1 cellular context compared by ENCODE assay signal in genomic region chr19:1438035-1438932, GRCh38.
TF ChIP-seq lines count a peak whose summit lies in the region.

TSS of gene RPS15 (plus strand) at chr19:1438396. CDS start at chr19:1438426, 30 bp downstream.

TF ChIP-seq in HepG2, 621 proteins besides CTCF, POLR2A, EP300 and RAD21 (continued from another document and continues in another):
- TF ChIP-seq HOMEZ (CRISPR knock-in tag; IDR thresholded peaks at IDR 0.05; ENCODE audit: low read depth) = no peak; the same call in 1 of the 2 replicates
- TF ChIP-seq FOXJ3 (CRISPR knock-in tag; IDR thresholded peaks at IDR 0.05; ENCODE audit: borderline replicate concordance) = peak; percentile 73; the same call in 1 of the 2 replicates
- peak; percentile 87; the same call in 1 of the 2 replicates for TF ChIP-seq ZBTB20 (CRISPR knock-in tag; IDR thresholded peaks at IDR 0.05; ENCODE audit: borderline replicate concordance, low read depth)
- peak; percentile 69; the same call in 1 of the 2 replicates for TF ChIP-seq BCL6 (CRISPR knock-in tag; IDR thresholded peaks at IDR 0.05)
- no peak for TF ChIP-seq ZC3H4 (CRISPR knock-in tag; IDR thresholded peaks at IDR 0.05; ENCODE audit: borderline replicate concordance)
- TF ChIP-seq MYC (CRISPR knock-in tag; IDR thresholded peaks at IDR 0.05; ENCODE audit: borderline replicate concordance) = peak; percentile 98
- TF ChIP-seq GMEB1 (CRISPR knock-in tag; IDR thresholded peaks at IDR 0.05; ENCODE audit: borderline replicate concordance) = peak; percentile 98
- TF ChIP-seq RBM39 (IDR thresholded peaks at IDR 0.05; ENCODE audit: low read depth, low read length, poor library complexity, severe bottlenecking) = peak; percentile 98
- TF ChIP-seq CBFB (CRISPR knock-in tag; IDR thresholded peaks at IDR 0.05) = peak; percentile 93
- TF ChIP-seq ZNF501 (CRISPR knock-in tag; IDR thresholded peaks at IDR 0.05) = peak; percentile 96
- no peak; the same call in 1 of the 2 replicates for TF ChIP-seq ZSCAN29 (CRISPR knock-in tag; conservative IDR thresholded peaks at IDR 0.05)
- TF ChIP-seq RARA (CRISPR knock-in tag; IDR thresholded peaks at IDR 0.05) = peak; percentile 58; the same call in 1 of the 2 replicates
- 0 out of 2 replicates have a peak, but pooled peaks have one; percentile 61 for TF ChIP-seq ZNF572 (CRISPR knock-in tag; IDR thresholded peaks at IDR 0.05)
- TF ChIP-seq SRF (IDR thresholded peaks at IDR 0.05; ENCODE audit: low read depth, low read length) = no peak
- peak; percentile 94 for TF ChIP-seq DMAP1 (CRISPR knock-in tag; IDR thresholded peaks at IDR 0.05)
- peak; percentile 82 for TF ChIP-seq DZIP1 (CRISPR knock-in tag; IDR thresholded peaks at IDR 0.05)
- TF ChIP-seq MLXIP (CRISPR knock-in tag; IDR thresholded peaks at IDR 0.05; ENCODE audit: borderline replicate concordance) = peak; percentile 82
- no peak for TF ChIP-seq ZNF530 (CRISPR knock-in tag; IDR thresholded peaks at IDR 0.05; ENCODE audit: low read depth)
- TF ChIP-seq AGO2 (optimal IDR thresholded peaks at IDR 0.05; ENCODE audit: low read depth, low read length) = peak; percentile 98
- peak; percentile 98 for TF ChIP-seq ELF1 (CRISPR knock-in tag; IDR thresholded peaks at IDR 0.05)
- peak; percentile 91; the same call in 1 of the 2 replicates for TF ChIP-seq ZNF839 (CRISPR knock-in tag; IDR thresholded peaks at IDR 0.05; ENCODE audit: borderline replicate concordance)
- TF ChIP-seq NFRKB (IDR thresholded peaks at IDR 0.05) = no peak
- TF ChIP-seq ZMYM3 (CRISPR knock-in tag; IDR thresholded peaks at IDR 0.05) = peak; percentile 87
- TF ChIP-seq ZNF567 (CRISPR knock-in tag; IDR thresholded peaks at IDR 0.05; ENCODE audit: borderline replicate concordance) = peak; percentile 94; the same call in 1 of the 2 replicates
- TF ChIP-seq ZBTB44 (CRISPR knock-in tag; IDR thresholded peaks at IDR 0.05) = peak; percentile 61; the same call in 1 of the 2 replicates
- peak; percentile 92 for TF ChIP-seq GABPA (IDR thresholded peaks at IDR 0.05; ENCODE audit: low read depth, low read length)
- TF ChIP-seq GABPA (CRISPR knock-in tag; IDR thresholded peaks at IDR 0.05; ENCODE audit: low read depth) = peak; percentile 96
- TF ChIP-seq ZNF460 (CRISPR knock-in tag; IDR thresholded peaks at IDR 0.05; ENCODE audit: borderline replicate concordance) = peak; percentile 73; the same call in 1 of the 2 replicates
- peak; percentile 82; the same call in 1 of the 2 replicates for TF ChIP-seq GFI1 (CRISPR knock-in tag; IDR thresholded peaks at IDR 0.05; ENCODE audit: borderline replicate concordance)
- peak; percentile 86 for TF ChIP-seq RBM22 (optimal IDR thresholded peaks at IDR 0.05; ENCODE audit: low read length)
- peak; percentile 86 for TF ChIP-seq TFDP2 (CRISPR knock-in tag; IDR thresholded peaks at IDR 0.05)
- 0 out of 2 replicates have a peak, but pooled peaks have one; percentile 81 for TF ChIP-seq ZNF570 (CRISPR knock-in tag; IDR thresholded peaks at IDR 0.05; ENCODE audit: borderline replicate concordance)
- TF ChIP-seq ZBTB38 (CRISPR knock-in tag; IDR thresholded peaks at IDR 0.05) = peak; percentile 98
- TF ChIP-seq ZNF800 (CRISPR knock-in tag; IDR thresholded peaks at IDR 0.05) = peak; percentile 84
- TF ChIP-seq HES4 (CRISPR knock-in tag; IDR thresholded peaks at IDR 0.05; ENCODE audit: borderline replicate concordance) = peak; percentile 91
- TF ChIP-seq ZNF180 (CRISPR knock-in tag; IDR thresholded peaks at IDR 0.05; ENCODE audit: borderline replicate concordance, low read depth) = peak; percentile 93; the same call in 1 of the 2 replicates
- TF ChIP-seq SNAI1 (CRISPR knock-in tag; IDR thresholded peaks at IDR 0.05; ENCODE audit: borderline replicate concordance) = peak; percentile 91; the same call in 1 of the 2 replicates
- peak; percentile 94 for TF ChIP-seq ZNF142 (CRISPR knock-in tag; IDR thresholded peaks at IDR 0.05)
- peak; percentile 86 for TF ChIP-seq FOXO1 (CRISPR knock-in tag; IDR thresholded peaks at IDR 0.05)
- TF ChIP-seq PAX8 (CRISPR knock-in tag; IDR thresholded peaks at IDR 0.05; ENCODE audit: borderline replicate concordance) = peak; percentile 84; the same call in 1 of the 2 replicates
- peak; percentile 74; the same call in 1 of the 2 replicates for TF ChIP-seq MLLT10 (CRISPR knock-in tag; IDR thresholded peaks at IDR 0.05)
